17 cellular contexts compared by ENCODE assay signal in the genomic region with DNA sequence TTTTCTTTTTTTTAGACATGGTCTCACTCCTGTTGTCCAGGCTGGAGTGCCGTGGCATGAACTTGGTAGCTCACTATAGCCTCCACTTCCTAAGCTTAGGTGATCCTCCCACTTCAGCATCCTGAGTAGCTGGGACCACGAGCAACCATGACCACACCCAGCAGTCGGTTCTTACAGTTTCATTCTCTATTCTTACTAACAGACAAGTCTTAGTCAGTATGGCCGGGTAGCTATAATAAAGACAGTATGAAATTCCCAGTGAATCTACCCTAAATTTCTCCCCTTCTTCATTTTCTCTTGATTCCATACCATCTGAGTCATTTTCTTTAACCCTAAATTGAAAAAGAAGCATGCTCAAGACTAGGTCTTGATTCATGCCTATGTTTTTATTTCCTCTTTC.
DNase-seq lines count a peak whose midpoint lies in the region; ATAC-seq and TF ChIP-seq lines count a peak whose summit lies in the region.
"Had no signal": no experiment of that assay in that cellular context is flagged by ENCODE, and none has a peak within 500 bp of the region (broad histone marks: within the 10 kb centered on the region; RNA-seq: fewer than 3 reads in every experiment).

No MANE protein-coding gene starts in this region.

- peaks cover 4% of the 10 kb centered on the region; the same call in 1 of the 2 replicates for H3K36me3 Mint-ChIP-seq in HFFc6 (ENCODE audit: low read depth)
- H3K36me3 Mint-ChIP-seq: CD4-positive, CD25-positive, alpha-beta regulatory T cell; CD8-positive, alpha-beta T cell had no signal

- H3K27me3 ChIP-seq in right cardiac atrium (ENCODE audit: control insufficient read depth, insufficient read depth): no peaks in the 10 kb centered on the region
- H3K27me3 ChIP-seq: BLaER1 had no signal

- peaks cover 5% of the 10 kb centered on the region for H3K9me3 Mint-ChIP-seq in HFFc6

- DNase-seq in HFFc6 (no peak), UCSD-AML1 (lab: John Stamatoyannopoulos, UW; ENCODE audit: unreplicated experiment) (peak; percentile 0), fibroblast of peridontal ligament (ENCODE audit: extremely low read depth) (peak; percentile 7), Kasumi-1 (lab: John Stamatoyannopoulos, UW) (no peak), right cardiac atrium (no peak)
- DNase-seq: Caco-2; CD4-positive, CD25-positive, alpha-beta regulatory T cell; CD8-positive, alpha-beta T cell; DMS153; DND-41; GOT3; H7; HCEC 1CT had no signal

- no peak overlapping the region for H3K4me3 ChIP-seq in right cardiac atrium (ENCODE audit: low read length)
- H3K4me3 ChIP-seq: BLaER1 had no signal

- H3K4me1 Mint-ChIP-seq in HFFc6 (ENCODE audit: low read depth): peaks cover 18% of the 10 kb centered on the region
- H3K4me1 Mint-ChIP-seq: B cell; CD4-positive, CD25-positive, alpha-beta regulatory T cell had no signal

- WGBS in right cardiac atrium: 82% methylated on average over 4 of the region's 4 CpGs

- intact Hi-C loops in right cardiac atrium (cut with DNase I): no loop called here

- H3K9me3 ChIP-seq in right cardiac atrium (ENCODE audit: control insufficient read depth, low read length): no peaks in the 10 kb centered on the region
- H3K9me3 ChIP-seq: BLaER1, Caco-2 had no signal

- H3K27me3 Mint-ChIP-seq in HFFc6 (ENCODE audit: insufficient read depth): no peaks in the 10 kb centered on the region
- H3K27me3 Mint-ChIP-seq: B cell; CD4-positive, CD25-positive, alpha-beta regulatory T cell had no signal

- no peak for TF ChIP-seq CTCF in HFFc6 (IDR thresholded peaks at IDR 0.05)

- H3K4me1 ChIP-seq in right cardiac atrium (ENCODE audit: control insufficient read depth, insufficient read depth, low read length): no peaks in the 10 kb centered on the region
- H3K4me1 ChIP-seq: BLaER1, Caco-2 had no signal

- no peak overlapping the region for H3K27ac Mint-ChIP-seq in HFFc6
- H3K27ac Mint-ChIP-seq: B cell; CD8-positive, alpha-beta T cell had no signal

- ATAC-seq in right cardiac atrium: no peak
- ATAC-seq in HG03280 (IDR thresholded peaks at IDR 0.05; ENCODE audit: unreplicated experiment): no peak
- ATAC-seq: CD8-positive, alpha-beta T cell had no signal

- H3K27ac ChIP-seq in right cardiac atrium (ENCODE audit: low read length): no peak overlapping the region
- H3K27ac ChIP-seq: BLaER1, C4-2B had no signal

- peak overlapping the region; percentile 13; the same call in 1 of the 2 replicates for H3K4me3 Mint-ChIP-seq in HFFc6
- H3K4me3 Mint-ChIP-seq: B cell; CD4-positive, CD25-positive, alpha-beta regulatory T cell; CD8-positive, alpha-beta T cell had no signal

Comparison
In these comparisons a context has a peak if more than half of its experiments do, and no peak if none do; other contexts are left out.
1. DNase-seq: peak in UCSD-AML1 (single experiment) and fibroblast of peridontal ligament (single experiment); none in HFFc6 (single experiment), Kasumi-1 (0 of 2) and right cardiac atrium (0 of 3).